ENCODE assay signal across 8 cellular contexts in genomic region chr1:1512425-1512824, GRCh38. TPM values are rescaled to one million over a fixed set of nuclear protein-coding genes. Genes with fewer than 3 reads are reported as not detected.
DNase-seq lines count a peak whose midpoint lies in the region; ATAC-seq and TF ChIP-seq lines count a peak whose summit lies in the region.
"Not testable (repeated sequence)": the region's sequence is repeated elsewhere in the genome, so short reads cannot be mapped to it uniquely, and the experiment has no call there.

No MANE protein-coding gene starts in this region.

- CTCF ChIA-PET in Panc1 (lab: Charles Lee), result not testable (repeated sequence)

- H3K36me3 Mint-ChIP-seq in immature natural killer cell, type B pancreatic cell: not testable (repeated sequence)

- not testable (repeated sequence) for H2AFZ ChIP-seq in parathyroid adenoma

- BruUV-seq in Panc1 (replicated peaks; lab: Mats Ljungman, UMichigan), result not testable (repeated sequence)

- in situ Hi-C loops in Panc1 (cut with HindIII; ENCODE audit: low pct_unique_long_range_greater_than_20kb, low sequenced_read_pairs), result not testable (repeated sequence)

- not testable (repeated sequence) for H3K9me3 ChIP-seq in Panc1 (ENCODE audit: control insufficient read depth, insufficient read depth, low read depth, low read length); ectodermal cell (ENCODE audit: control insufficient read depth, low read length); parathyroid adenoma (ENCODE audit: control insufficient read depth, low read length)

- not testable (repeated sequence) for H3K4me1 ChIP-seq in Panc1 (ENCODE audit: control insufficient read depth, insufficient read depth, low read length); ectodermal cell (ENCODE audit: control insufficient read depth, insufficient read depth, low read length); parathyroid adenoma

- not testable (repeated sequence) for H3K4me2 ChIP-seq in parathyroid adenoma (ENCODE audit: low read length)

- H3K4me1 Mint-ChIP-seq in immature natural killer cell, result peaks cover 9 to 14% of the 10 kb centered on the region in 2 donors
- not testable (repeated sequence) for H3K4me1 Mint-ChIP-seq in type B pancreatic cell (ENCODE audit: unreplicated experiment)

- 0 to 1% methylated on average over 41 to 43 of the region's 52 CpGs for WGBS in ectodermal cell, 2 experiments

- not testable (repeated sequence) for TF ChIP-seq CTCF in Panc1 (IDR thresholded peaks at IDR 0.05); parathyroid adenoma (IDR thresholded peaks at IDR 0.05); type B pancreatic cell (conservative IDR thresholded peaks at IDR 0.05)

- H3K27me3 ChIP-seq in Panc1 (ENCODE audit: control insufficient read depth, insufficient read depth, low read length); ectodermal cell (ENCODE audit: control insufficient read depth, insufficient read depth, low read length, poor library complexity, severe bottlenecking); parathyroid adenoma (ENCODE audit: control insufficient read depth, insufficient read depth, low read length): not testable (repeated sequence)

- H3K4me3 ChIP-seq in GM08714 (ENCODE audit: low read length) (peak overlapping the region; percentile 84; the same call in 1 of the 2 replicates), Panc1 (ENCODE audit: low read depth in 2 of 2, low read length in 2 of 2) (peak overlapping the region; percentile 59 to 81), ectodermal cell (ENCODE audit: insufficient read depth, low read depth, low read length) (peak overlapping the region; percentile 63), parathyroid adenoma (ENCODE audit: low read depth, low read length) (peak overlapping the region; percentile 37)

- not testable (repeated sequence) for H3K27me3 Mint-ChIP-seq in immature natural killer cell (ENCODE audit: low read depth in 3 of 3); type B pancreatic cell

- H3K27ac ChIP-seq in Panc1 (ENCODE audit: low read length); ectodermal cell (ENCODE audit: insufficient read depth, low read depth, low read length, poor library complexity, severe bottlenecking); parathyroid adenoma: not testable (repeated sequence)

- H3K79me2 ChIP-seq in parathyroid adenoma, result not testable (repeated sequence)

- ATAC-seq in HG02981 (IDR thresholded peaks at IDR 0.05; ENCODE audit: unreplicated experiment), result peak; percentile 5
- peak; percentile 24 for ATAC-seq in Panc1

- intact Hi-C loops in Panc1 (cut with micrococcal nuclease; ENCODE audit: unreplicated experiment), result not testable (repeated sequence)

- DNase-seq in Panc1 (ENCODE audit: low read depth, low spot score); type B pancreatic cell (ENCODE audit: extremely low spot score, unreplicated experiment): not testable (repeated sequence)
- DNase-seq in activated T-cell treated with anti-CD3 and anti-CD28 coated beads, Interleukin-2, amount 50 U/mL, for 48 hours, result peak; percentile 53 to 54
- peak in 2 of 3 donors; percentile 39 to 48 for DNase-seq in immature natural killer cell

- H3K4me3 Mint-ChIP-seq in immature natural killer cell, result peak overlapping the region in 4 of 5 donors; percentile 60 to 67 (median 64)
- peak overlapping the region; percentile 79 for H3K4me3 Mint-ChIP-seq in type B pancreatic cell

- POLR2A ChIA-PET in Panc1 (lab: Charles Lee), result not testable (repeated sequence)

- H3K36me3 ChIP-seq in Panc1 (ENCODE audit: control insufficient read depth, insufficient read depth, low read length); ectodermal cell (ENCODE audit: control insufficient read depth, insufficient read depth, low read length); parathyroid adenoma (ENCODE audit: control insufficient read depth, insufficient read depth, low read length): not testable (repeated sequence)

- H3K27ac Mint-ChIP-seq in immature natural killer cell, result peak overlapping the region in 2 of 6 donors; percentile 45 to 61
- H3K27ac Mint-ChIP-seq in type B pancreatic cell, result not testable (repeated sequence)

- H3K9ac ChIP-seq in parathyroid adenoma, result not testable (repeated sequence)

- H3K9me3 Mint-ChIP-seq in immature natural killer cell, type B pancreatic cell: not testable (repeated sequence)

RNA-seq across cellular contexts. Expression of gene ATAD3A, which starts 0.5 kb away (rescaled TPM):
- total RNA-seq in Panc1 (2021; ENCODE audit: unreplicated experiment) (57.5 TPM), type B pancreatic cell (ENCODE audit: low replicate concordance) (37.8 and 39.8 TPM in 2 replicates)
- polyA plus RNA-seq in Panc1 (2012; ENCODE audit: insufficient read length), result 57.5 TPM
- 43.1 TPM for polyA plus RNA-seq in ectodermal cell (2013, experiment 1 of 4)
- polyA plus RNA-seq in ectodermal cell (2013, experiment 2 of 4), result 44.7 TPM
- 27.0 TPM for polyA plus RNA-seq in ectodermal cell (2013, experiment 3 of 4)
- polyA plus RNA-seq in ectodermal cell (2013, experiment 4 of 4), result 29.8 TPM
- polyA plus RNA-seq in immature natural killer cell, result 10 to 100 TPM in 1 of 3 donors, 1 to 10 TPM in 2; 6.4 to 14.5 (median 7.3) TPM

RNA-seq across cellular contexts. Expression of gene TMEM240, which starts 28.0 kb away (rescaled TPM):
- total RNA-seq in Panc1 (2021; ENCODE audit: unreplicated experiment), result 4.1 TPM
- polyA plus RNA-seq in Panc1 (2012; ENCODE audit: insufficient read length), result 4.4 TPM
- 11.1 TPM for polyA plus RNA-seq in ectodermal cell (2013, experiment 1 of 4)
- 11.7 TPM for polyA plus RNA-seq in ectodermal cell (2013, experiment 2 of 4)
- polyA plus RNA-seq in ectodermal cell (2013, experiment 3 of 4), result 9.7 TPM
- polyA plus RNA-seq in ectodermal cell (2013, experiment 4 of 4), result 13.0 TPM
- not detected for polyA plus RNA-seq in immature natural killer cell
- 3.1 and 10.3 TPM in 2 replicates for total RNA-seq in type B pancreatic cell (ENCODE audit: low replicate concordance)

RNA-seq across cellular contexts. Expression of gene ATAD3B, which starts 40.9 kb away (rescaled TPM):
- 104 TPM for total RNA-seq in Panc1 (2021; ENCODE audit: unreplicated experiment)
- 74.5 TPM for polyA plus RNA-seq in Panc1 (2012; ENCODE audit: insufficient read length)
- polyA plus RNA-seq in ectodermal cell (2013, experiment 1 of 4), result 31.9 TPM
- polyA plus RNA-seq in ectodermal cell (2013, experiment 2 of 4), result 40.0 TPM
- polyA plus RNA-seq in ectodermal cell (2013, experiment 3 of 4), result 24.4 TPM
- 25.9 TPM for polyA plus RNA-seq in ectodermal cell (2013, experiment 4 of 4)
- 1 to 10 TPM in 2 of 3 donors, under 1 TPM in 1; 0.39 to 5.0 (median 2.5) TPM for polyA plus RNA-seq in immature natural killer cell
- 37.2 and 44.3 TPM in 2 replicates for total RNA-seq in type B pancreatic cell (ENCODE audit: low replicate concordance)
